In the genomic region with DNA sequence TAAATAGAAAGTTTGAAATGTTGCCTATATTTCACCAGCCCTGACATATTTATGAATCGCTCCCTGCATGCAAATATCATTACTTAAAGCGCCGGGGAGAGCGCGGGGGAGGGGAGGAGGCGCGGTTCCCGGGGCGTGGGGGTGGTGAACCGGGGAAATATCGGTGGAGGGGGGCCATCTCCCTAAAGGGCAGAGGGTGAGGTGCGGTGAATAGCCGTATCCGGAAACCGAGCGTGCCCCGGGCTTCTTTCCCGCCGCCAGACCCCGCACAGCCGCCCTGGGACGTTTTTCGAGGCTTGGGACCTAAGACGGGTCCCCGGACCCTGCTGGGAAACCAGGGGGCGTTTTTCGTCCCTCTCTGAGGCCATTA, we compare ENCODE assay signal across 8 cellular contexts. TPM values are rescaled to one million over a fixed set of nuclear protein-coding genes. Genes with fewer than 3 reads are reported as not detected.
A peak's percentile ranks its signal among the peaks of the same experiment; 100 is the strongest.
DNase-seq lines count a peak whose midpoint lies in the region; ATAC-seq and TF ChIP-seq lines count a peak whose summit lies in the region.

No MANE protein-coding gene starts in this region.

- H3K9me3 ChIP-seq in CD8-positive, alpha-beta T cell (ENCODE audit: low read length): no peaks in the 10 kb centered on the region
- H3K9me3 ChIP-seq in PC-9 (ENCODE audit: insufficient read depth, low read depth) (no peaks in the 10 kb centered on the region), fibroblast of lung (ENCODE audit: control insufficient read depth, insufficient read depth, low read depth, low read length) (no peaks in the 10 kb centered on the region), parathyroid adenoma (ENCODE audit: control insufficient read depth, low read length) (no peaks in the 10 kb centered on the region)

- H2AFZ ChIP-seq in PC-9 (peak overlapping the region; percentile 88), fibroblast of lung (ENCODE audit: low read length) (no peak overlapping the region), parathyroid adenoma (peak overlapping the region; percentile 0)

- no peak for DNase-seq in CD8-positive, alpha-beta T cell
- DNase-seq in PC-9 (no peak), fibroblast of lung (ENCODE audit: low read depth in 2 of 2) (no peak), GF-D8 (lab: John Stamatoyannopoulos, UW) (no peak), NCI-H2029 (lab: John Stamatoyannopoulos, UW) (no peak)
- DNase-seq in stimulated activated CD4-positive, alpha-beta T cell treated with anti-CD3 and anti-CD28 coated beads, Interleukin-2, amount 100 ng/mL, for 24 hours: no peak
- DNase-seq in stimulated activated CD4-positive, alpha-beta T cell treated with anti-CD3 and anti-CD28 coated beads, Interleukin-1b, Interleukin-23, amount 100 ng/mL, for 48 hours: no peak

- H3K27me3 Mint-ChIP-seq in CD8-positive, alpha-beta T cell (ENCODE audit: low read depth): peaks cover 60% of the 10 kb centered on the region

- H3K27ac ChIP-seq in CD8-positive, alpha-beta T cell (ENCODE audit: low read depth, low read length): no peak overlapping the region
- H3K27ac ChIP-seq in PC-9 (peak overlapping the region; percentile 83; the same call in 1 of the 2 replicates), fibroblast of lung (ENCODE audit: insufficient read depth, low read length) (no peak overlapping the region), parathyroid adenoma (no peak overlapping the region)

- intact Hi-C loops in CD8-positive, alpha-beta T cell (cut with DNase I, micrococcal nuclease): no loop called here
- intact Hi-C loops in PC-9 (cut with micrococcal nuclease; ENCODE audit: unreplicated experiment): loop anchor here (10.0 kb wide), 2 partner anchors 516 to 1706 kb away; no protein-coding TSS in a partner anchor

- peaks cover 11% of the 10 kb centered on the region for H3K4me1 ChIP-seq in CD8-positive, alpha-beta T cell (ENCODE audit: insufficient read depth, low read length)
- H3K4me1 ChIP-seq in PC-9 (replicated peaks; ENCODE audit: insufficient read depth): peaks cover 14% of the 10 kb centered on the region
- H3K4me1 ChIP-seq in fibroblast of lung (ENCODE audit: control insufficient read depth, extremely low read depth, insufficient read depth, low read length): no peaks in the 10 kb centered on the region
- H3K4me1 ChIP-seq in parathyroid adenoma: no peaks in the 10 kb centered on the region

- H4K20me1 ChIP-seq in PC-9 (ENCODE audit: insufficient read depth): no peaks in the 10 kb centered on the region
- H4K20me1 ChIP-seq in fibroblast of lung (ENCODE audit: control insufficient read depth, extremely low read depth, insufficient read depth, low read length): no peaks in the 10 kb centered on the region

- peak overlapping the region; percentile 80 for H3K4me2 ChIP-seq in PC-9
- peak overlapping the region; percentile 87 for H3K4me2 ChIP-seq in fibroblast of lung (ENCODE audit: extremely low read depth, insufficient read depth, low read length)
- peak overlapping the region; percentile 91 for H3K4me2 ChIP-seq in parathyroid adenoma (ENCODE audit: low read length)

- CTCF ChIA-PET in CD8-positive, alpha-beta T cell (lab: Charles Lee): no interaction called here
- CTCF ChIA-PET in PC-9 (lab: Charles Lee): interaction anchor here (0.7 kb wide), 1 partner anchor 355 kb away, joined by 5 read pairs; no protein-coding TSS in a partner anchor

- H3K27ac Mint-ChIP-seq in CD8-positive, alpha-beta T cell: no peak overlapping the region

- H3K27me3 ChIP-seq in CD8-positive, alpha-beta T cell (ENCODE audit: insufficient read depth, low read length): peaks cover 12% of the 10 kb centered on the region
- H3K27me3 ChIP-seq in PC-9 (ENCODE audit: insufficient read depth, low read depth) (no peaks in the 10 kb centered on the region), fibroblast of lung (ENCODE audit: control insufficient read depth, insufficient read depth, low read length) (peaks cover 5% of the 10 kb centered on the region), parathyroid adenoma (ENCODE audit: control insufficient read depth, insufficient read depth, low read length) (no peaks in the 10 kb centered on the region)

- peaks cover 26% of the 10 kb centered on the region for H3K4me1 Mint-ChIP-seq in CD8-positive, alpha-beta T cell (ENCODE audit: low read depth)

- H3K79me2 ChIP-seq in PC-9 (ENCODE audit: low read depth) (peaks cover 52% of the 10 kb centered on the region), fibroblast of lung (ENCODE audit: control insufficient read depth, insufficient read depth, low read length) (no peaks in the 10 kb centered on the region), parathyroid adenoma (no peaks in the 10 kb centered on the region)

- no peak for TF ChIP-seq CTCF in CD8-positive, alpha-beta T cell (IDR thresholded peaks at IDR 0.05)
- TF ChIP-seq CTCF in PC-9 (conservative IDR thresholded peaks at IDR 0.05) (no peak), fibroblast of lung (conservative IDR thresholded peaks at IDR 0.05 in 1 of 2, IDR thresholded peaks at IDR 0.05 in 1 of 2; ENCODE audit: low read depth in 1 of 2, low read length in 2 of 2) (no peak), parathyroid adenoma (IDR thresholded peaks at IDR 0.05) (no peak)

- H3K36me3 ChIP-seq in CD8-positive, alpha-beta T cell (ENCODE audit: insufficient read depth, low read length): no peaks in the 10 kb centered on the region
- H3K36me3 ChIP-seq in PC-9 (ENCODE audit: low read depth): peaks cover 5% of the 10 kb centered on the region; the same call in 1 of the 2 replicates
- H3K36me3 ChIP-seq in fibroblast of lung (ENCODE audit: control insufficient read depth, insufficient read depth, low read length): no peaks in the 10 kb centered on the region
- no peaks in the 10 kb centered on the region for H3K36me3 ChIP-seq in parathyroid adenoma (ENCODE audit: control insufficient read depth, insufficient read depth, low read length)

- no TSS peak for BruUV-seq in PC-9 (replicated peaks; lab: Mats Ljungman, UMichigan)

- POLR2A ChIA-PET in CD8-positive, alpha-beta T cell (lab: Charles Lee): no interaction called here
- POLR2A ChIA-PET in PC-9 (lab: Charles Lee; ENCODE audit: unreplicated experiment): no interaction called here

- H3K9me3 Mint-ChIP-seq in CD8-positive, alpha-beta T cell: no peaks in the 10 kb centered on the region

- no peak for ATAC-seq in CD8-positive, alpha-beta T cell

- H3K4me3 ChIP-seq in CD8-positive, alpha-beta T cell (ENCODE audit: low read depth, low read length): no peak overlapping the region
- peak overlapping the region; percentile 96 for H3K4me3 ChIP-seq in PC-9
- peak overlapping the region; percentile 57 to 80 (median 66) for H3K4me3 ChIP-seq in fibroblast of lung (replicated peaks in 1 of 4; ENCODE audit: control extremely low read depth in 1 of 4, insufficient read depth in 1 of 4, low read depth in 3 of 4, low read length in 4 of 4)
- peak overlapping the region; percentile 85 for H3K4me3 ChIP-seq in parathyroid adenoma (ENCODE audit: low read depth, low read length)

- peak overlapping the region; percentile 81 for H3K4me3 Mint-ChIP-seq in CD8-positive, alpha-beta T cell

- no peaks in the 10 kb centered on the region for H3K36me3 Mint-ChIP-seq in CD8-positive, alpha-beta T cell

- no peak overlapping the region for H3K9ac ChIP-seq in fibroblast of lung (ENCODE audit: insufficient read depth, low read length)
- no peak overlapping the region for H3K9ac ChIP-seq in parathyroid adenoma

- no peaks in the 10 kb centered on the region for H3K9me2 ChIP-seq in PC-9 (ENCODE audit: insufficient read depth)

- H3F3A ChIP-seq in PC-9 (ENCODE audit: insufficient read depth, low read depth): peaks cover 19% of the 10 kb centered on the region

RNA-seq across cellular contexts. Expression of gene ZNF503, which starts 6.9 kb away (rescaled TPM):
- not detected for total RNA-seq in CD8-positive, alpha-beta T cell
- total RNA-seq in PC-9 (2021): 1.4 and 1.5 TPM in 2 replicates
- total RNA-seq in fibroblast of lung: 7.1 and 8.2 TPM in 2 replicates
- 3.4 and 4.9 TPM in 2 replicates for polyA plus RNA-seq in fibroblast of lung
- polyA plus RNA-seq in fibroblast of lung (2012): 17.7 and 24.0 TPM in 2 replicates
- 2.0 and 4.0 TPM in 2 replicates for polyA minus RNA-seq in fibroblast of lung (ENCODE audit: low replicate concordance)

RNA-seq across cellular contexts. Expression of gene LRMDA, which starts 22.9 kb away (rescaled TPM):
- not detected for total RNA-seq in CD8-positive, alpha-beta T cell
- not detected in 2 replicates for total RNA-seq in PC-9 (2021)
- total RNA-seq in fibroblast of lung: 1.0 and 2.0 TPM in 2 replicates
- polyA plus RNA-seq in fibroblast of lung: 0.76 and 1.7 TPM in 2 replicates
- 0.99 and 1.8 TPM in 2 replicates for polyA plus RNA-seq in fibroblast of lung (2012)
- polyA minus RNA-seq in fibroblast of lung (ENCODE audit: low replicate concordance): 2.6 TPM in 1 of 2 replicates, not detected in the other
